In the genomic region with DNA sequence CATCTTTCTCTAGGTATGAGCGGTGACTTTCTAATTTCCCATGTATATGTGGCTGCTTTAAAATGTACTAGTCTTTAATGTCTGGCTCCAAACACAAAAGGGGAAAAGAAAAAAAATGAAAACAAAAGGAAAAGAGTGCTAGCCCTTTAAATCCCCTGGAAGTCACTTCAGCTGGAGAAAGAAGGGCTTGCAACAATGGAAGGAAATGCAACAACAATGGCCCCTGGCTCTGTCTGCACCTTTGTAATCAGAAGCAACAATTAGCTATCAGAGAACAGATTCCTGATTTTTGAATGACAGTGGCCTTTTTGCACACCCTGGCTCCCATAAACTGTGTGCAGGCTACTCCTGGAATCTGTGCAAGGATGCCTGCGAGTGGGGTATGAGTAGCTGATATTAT, we compare ENCODE assay signal across 2 cellular contexts.
TF ChIP-seq lines count a peak whose summit lies in the region.

No MANE protein-coding gene starts in this region.

TF ChIP-seq in GM23338, 12 proteins besides CTCF, POLR2A, EP300 and RAD21 (continues in another document):
- TF ChIP-seq, protein P1, sequence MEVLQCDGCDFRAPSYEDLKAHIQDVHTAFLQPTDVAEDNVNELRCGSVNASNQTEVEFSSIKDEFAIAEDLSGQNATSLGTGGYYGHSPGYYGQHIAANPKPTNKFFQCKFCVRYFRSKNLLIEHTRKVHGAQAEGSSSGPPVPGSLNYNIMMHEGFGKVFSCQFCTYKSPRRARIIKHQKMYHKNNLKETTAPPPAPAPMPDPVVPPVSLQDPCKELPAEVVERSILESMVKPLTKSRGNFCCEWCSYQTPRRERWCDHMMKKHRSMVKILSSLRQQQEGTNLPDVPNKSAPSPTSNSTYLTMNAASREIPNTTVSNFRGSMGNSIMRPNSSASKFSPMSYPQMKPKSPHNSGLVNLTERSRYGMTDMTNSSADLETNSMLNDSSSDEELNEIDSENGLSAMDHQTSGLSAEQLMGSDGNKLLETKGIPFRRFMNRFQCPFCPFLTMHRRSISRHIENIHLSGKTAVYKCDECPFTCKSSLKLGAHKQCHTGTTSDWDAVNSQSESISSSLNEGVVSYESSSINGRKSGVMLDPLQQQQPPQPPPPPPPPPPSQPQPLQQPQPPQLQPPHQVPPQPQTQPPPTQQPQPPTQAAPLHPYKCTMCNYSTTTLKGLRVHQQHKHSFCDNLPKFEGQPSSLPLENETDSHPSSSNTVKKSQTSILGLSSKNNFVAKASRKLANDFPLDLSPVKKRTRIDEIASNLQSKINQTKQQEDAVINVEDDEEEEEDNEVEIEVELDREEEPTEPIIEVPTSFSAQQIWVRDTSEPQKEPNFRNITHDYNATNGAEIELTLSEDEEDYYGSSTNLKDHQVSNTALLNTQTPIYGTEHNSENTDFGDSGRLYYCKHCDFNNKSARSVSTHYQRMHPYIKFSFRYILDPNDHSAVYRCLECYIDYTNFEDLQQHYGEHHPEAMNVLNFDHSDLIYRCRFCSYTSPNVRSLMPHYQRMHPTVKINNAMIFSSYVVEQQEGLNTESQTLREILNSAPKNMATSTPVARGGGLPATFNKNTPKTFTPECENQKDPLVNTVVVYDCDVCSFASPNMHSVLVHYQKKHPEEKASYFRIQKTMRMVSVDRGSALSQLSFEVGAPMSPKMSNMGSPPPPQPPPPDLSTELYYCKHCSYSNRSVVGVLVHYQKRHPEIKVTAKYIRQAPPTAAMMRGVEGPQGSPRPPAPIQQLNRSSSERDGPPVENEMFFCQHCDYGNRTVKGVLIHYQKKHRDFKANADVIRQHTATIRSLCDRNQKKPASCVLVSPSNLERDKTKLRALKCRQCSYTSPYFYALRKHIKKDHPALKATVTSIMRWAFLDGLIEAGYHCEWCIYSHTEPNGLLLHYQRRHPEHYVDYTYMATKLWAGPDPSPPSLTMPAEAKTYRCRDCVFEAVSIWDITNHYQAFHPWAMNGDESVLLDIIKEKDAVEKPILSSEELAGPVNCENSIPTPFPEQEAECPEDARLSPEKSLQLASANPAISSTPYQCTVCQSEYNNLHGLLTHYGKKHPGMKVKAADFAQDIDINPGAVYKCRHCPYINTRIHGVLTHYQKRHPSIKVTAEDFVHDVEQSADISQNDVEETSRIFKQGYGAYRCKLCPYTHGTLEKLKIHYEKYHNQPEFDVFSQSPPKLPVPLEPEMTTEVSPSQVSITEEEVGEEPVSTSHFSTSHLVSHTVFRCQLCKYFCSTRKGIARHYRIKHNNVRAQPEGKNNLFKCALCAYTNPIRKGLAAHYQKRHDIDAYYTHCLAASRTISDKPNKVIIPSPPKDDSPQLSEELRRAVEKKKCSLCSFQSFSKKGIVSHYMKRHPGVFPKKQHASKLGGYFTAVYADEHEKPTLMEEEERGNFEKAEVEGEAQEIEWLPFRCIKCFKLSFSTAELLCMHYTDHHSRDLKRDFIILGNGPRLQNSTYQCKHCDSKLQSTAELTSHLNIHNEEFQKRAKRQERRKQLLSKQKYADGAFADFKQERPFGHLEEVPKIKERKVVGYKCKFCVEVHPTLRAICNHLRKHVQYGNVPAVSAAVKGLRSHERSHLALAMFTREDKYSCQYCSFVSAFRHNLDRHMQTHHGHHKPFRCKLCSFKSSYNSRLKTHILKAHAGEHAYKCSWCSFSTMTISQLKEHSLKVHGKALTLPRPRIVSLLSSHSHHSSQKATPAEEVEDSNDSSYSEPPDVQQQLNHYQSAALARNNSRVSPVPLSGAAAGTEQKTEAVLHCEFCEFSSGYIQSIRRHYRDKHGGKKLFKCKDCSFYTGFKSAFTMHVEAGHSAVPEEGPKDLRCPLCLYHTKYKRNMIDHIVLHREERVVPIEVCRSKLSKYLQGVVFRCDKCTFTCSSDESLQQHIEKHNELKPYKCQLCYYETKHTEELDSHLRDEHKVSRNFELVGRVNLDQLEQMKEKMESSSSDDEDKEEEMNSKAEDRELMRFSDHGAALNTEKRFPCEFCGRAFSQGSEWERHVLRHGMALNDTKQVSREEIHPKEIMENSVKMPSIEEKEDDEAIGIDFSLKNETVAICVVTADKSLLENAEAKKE (CRISPR knock-in tag; IDR thresholded peaks at IDR 0.05): no peak
- TF ChIP-seq POLR2AphosphoS5 (IDR thresholded peaks at IDR 0.05; ENCODE audit: low read depth) (no peak), JUNB (IDR thresholded peaks at IDR 0.05; ENCODE audit: unreplicated experiment) (no peak), CREB1 (CRISPR knock-in tag; IDR thresholded peaks at IDR 0.05; ENCODE audit: low read depth) (no peak), ZNF114 (CRISPR knock-in tag; IDR thresholded peaks at IDR 0.05) (no peak), NANOG (IDR thresholded peaks at IDR 0.05; ENCODE audit: borderline replicate concordance) (no peak), ZNF331 (CRISPR knock-in tag; IDR thresholded peaks at IDR 0.05; ENCODE audit: low read depth) (no peak), EZH2phosphoT487 (IDR thresholded peaks at IDR 0.05; ENCODE audit: unreplicated experiment) (no peak)
- TF ChIP-seq, protein P2, sequence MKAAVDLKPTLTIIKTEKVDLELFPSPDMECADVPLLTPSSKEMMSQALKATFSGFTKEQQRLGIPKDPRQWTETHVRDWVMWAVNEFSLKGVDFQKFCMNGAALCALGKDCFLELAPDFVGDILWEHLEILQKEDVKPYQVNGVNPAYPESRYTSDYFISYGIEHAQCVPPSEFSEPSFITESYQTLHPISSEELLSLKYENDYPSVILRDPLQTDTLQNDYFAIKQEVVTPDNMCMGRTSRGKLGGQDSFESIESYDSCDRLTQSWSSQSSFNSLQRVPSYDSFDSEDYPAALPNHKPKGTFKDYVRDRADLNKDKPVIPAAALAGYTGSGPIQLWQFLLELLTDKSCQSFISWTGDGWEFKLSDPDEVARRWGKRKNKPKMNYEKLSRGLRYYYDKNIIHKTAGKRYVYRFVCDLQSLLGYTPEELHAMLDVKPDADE (IDR thresholded peaks at IDR 0.05): no peak
- TF ChIP-seq, protein P3, sequence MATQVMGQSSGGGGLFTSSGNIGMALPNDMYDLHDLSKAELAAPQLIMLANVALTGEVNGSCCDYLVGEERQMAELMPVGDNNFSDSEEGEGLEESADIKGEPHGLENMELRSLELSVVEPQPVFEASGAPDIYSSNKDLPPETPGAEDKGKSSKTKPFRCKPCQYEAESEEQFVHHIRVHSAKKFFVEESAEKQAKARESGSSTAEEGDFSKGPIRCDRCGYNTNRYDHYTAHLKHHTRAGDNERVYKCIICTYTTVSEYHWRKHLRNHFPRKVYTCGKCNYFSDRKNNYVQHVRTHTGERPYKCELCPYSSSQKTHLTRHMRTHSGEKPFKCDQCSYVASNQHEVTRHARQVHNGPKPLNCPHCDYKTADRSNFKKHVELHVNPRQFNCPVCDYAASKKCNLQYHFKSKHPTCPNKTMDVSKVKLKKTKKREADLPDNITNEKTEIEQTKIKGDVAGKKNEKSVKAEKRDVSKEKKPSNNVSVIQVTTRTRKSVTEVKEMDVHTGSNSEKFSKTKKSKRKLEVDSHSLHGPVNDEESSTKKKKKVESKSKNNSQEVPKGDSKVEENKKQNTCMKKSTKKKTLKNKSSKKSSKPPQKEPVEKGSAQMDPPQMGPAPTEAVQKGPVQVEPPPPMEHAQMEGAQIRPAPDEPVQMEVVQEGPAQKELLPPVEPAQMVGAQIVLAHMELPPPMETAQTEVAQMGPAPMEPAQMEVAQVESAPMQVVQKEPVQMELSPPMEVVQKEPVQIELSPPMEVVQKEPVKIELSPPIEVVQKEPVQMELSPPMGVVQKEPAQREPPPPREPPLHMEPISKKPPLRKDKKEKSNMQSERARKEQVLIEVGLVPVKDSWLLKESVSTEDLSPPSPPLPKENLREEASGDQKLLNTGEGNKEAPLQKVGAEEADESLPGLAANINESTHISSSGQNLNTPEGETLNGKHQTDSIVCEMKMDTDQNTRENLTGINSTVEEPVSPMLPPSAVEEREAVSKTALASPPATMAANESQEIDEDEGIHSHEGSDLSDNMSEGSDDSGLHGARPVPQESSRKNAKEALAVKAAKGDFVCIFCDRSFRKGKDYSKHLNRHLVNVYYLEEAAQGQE (IDR thresholded peaks at IDR 0.05; ENCODE audit: unreplicated experiment): no peak

TF ChIP-seq in H1, 55 proteins besides CTCF, POLR2A, EP300 and RAD21:
- no peak for TF ChIP-seq PHF8 (conservative IDR thresholded peaks at IDR 0.05; ENCODE audit: low read depth, low read length)
- no peak for TF ChIP-seq EGR1 (IDR thresholded peaks at IDR 0.05; ENCODE audit: borderline replicate concordance, low read depth, low read length)
- no peak for TF ChIP-seq EZH2 (IDR thresholded peaks at IDR 0.05; ENCODE audit: low read depth, low read length, severe bottlenecking)
- TF ChIP-seq, protein P4, sequence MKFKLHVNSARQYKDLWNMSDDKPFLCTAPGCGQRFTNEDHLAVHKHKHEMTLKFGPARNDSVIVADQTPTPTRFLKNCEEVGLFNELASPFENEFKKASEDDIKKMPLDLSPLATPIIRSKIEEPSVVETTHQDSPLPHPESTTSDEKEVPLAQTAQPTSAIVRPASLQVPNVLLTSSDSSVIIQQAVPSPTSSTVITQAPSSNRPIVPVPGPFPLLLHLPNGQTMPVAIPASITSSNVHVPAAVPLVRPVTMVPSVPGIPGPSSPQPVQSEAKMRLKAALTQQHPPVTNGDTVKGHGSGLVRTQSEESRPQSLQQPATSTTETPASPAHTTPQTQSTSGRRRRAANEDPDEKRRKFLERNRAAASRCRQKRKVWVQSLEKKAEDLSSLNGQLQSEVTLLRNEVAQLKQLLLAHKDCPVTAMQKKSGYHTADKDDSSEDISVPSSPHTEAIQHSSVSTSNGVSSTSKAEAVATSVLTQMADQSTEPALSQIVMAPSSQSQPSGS (IDR thresholded peaks at IDR 0.05; ENCODE audit: low read length): no peak
- no peak for TF ChIP-seq KDM1A (IDR thresholded peaks at IDR 0.05; ENCODE audit: borderline replicate concordance, low read length)
